ENCODE assay signal across 20 cellular contexts in genomic region chr14:57974896-57975295, GRCh38.
"Had no signal": no experiment of that assay in that cellular context is flagged by ENCODE, and none has a peak within 500 bp of the region (broad histone marks: within the 10 kb centered on the region; RNA-seq: fewer than 3 reads in every experiment).

No MANE protein-coding gene starts in this region.

- ATAC-seq: foreskin keratinocyte; left colon; mucosa of descending colon; naive thymus-derived CD8-positive, alpha-beta T cell; psoas muscle; sciatic nerve; stimulated activated memory B cell treated with anti-CD40 and anti-IgM and Interleukin-4, amounts not matched to agents 10 μg/mL and 1 μg/mL and 100 μg/mL, for 72 hours had no signal

- DNase-seq: effector memory CD4-positive, alpha-beta T cell; foreskin keratinocyte; kidney; left colon; mucosa of descending colon; naive thymus-derived CD8-positive, alpha-beta T cell; psoas muscle; spleen; stimulated activated CD4-positive, alpha-beta T cell treated with anti-CD3 and anti-CD28 coated beads, Interleukin-15, amount 100 ng/mL, for 24 hours; stimulated activated CD4-positive, alpha-beta T cell treated with anti-CD3 and anti-CD28 coated beads, Interleukin-1b, Interleukin-23, amount 100 ng/mL, for 48 hours; stimulated activated CD4-positive, alpha-beta T cell treated with anti-CD3 and anti-CD28 coated beads, Interleukin-4, amount 100 ng/mL, for 24 hours; tibial artery; upper lobe of left lung; uterus had no signal

- H3K27ac Mint-ChIP-seq: naive thymus-derived CD8-positive, alpha-beta T cell; stimulated activated memory B cell treated with anti-CD40 and anti-IgM and Interleukin-4, amounts not matched to agents 10 μg/mL and 1 μg/mL and 100 μg/mL, for 72 hours; stimulated activated naive CD8-positive, alpha-beta T cell treated with anti-CD3 and anti-CD28 coated beads, Interleukin-15, Interleukin-2, amounts not matched to agents 100 ng/mL and 50 ng/mL, for 24 hours had no signal

- H3K27me3 ChIP-seq: neutrophil, tibial artery, upper lobe of left lung, uterus had no signal

- H3K9me3 Mint-ChIP-seq: stimulated activated memory B cell treated with anti-CD40 and anti-IgM and Interleukin-4, amounts not matched to agents 10 μg/mL and 1 μg/mL and 100 μg/mL, for 72 hours; stimulated activated naive CD8-positive, alpha-beta T cell treated with anti-CD3 and anti-CD28 coated beads, Interleukin-15, Interleukin-2, amounts not matched to agents 100 ng/mL and 50 ng/mL, for 24 hours had no signal

- H3K36me3 Mint-ChIP-seq: naive thymus-derived CD8-positive, alpha-beta T cell; stimulated activated memory B cell treated with anti-CD40 and anti-IgM and Interleukin-4, amounts not matched to agents 10 μg/mL and 1 μg/mL and 100 μg/mL, for 72 hours had no signal

- H3K4me3 Mint-ChIP-seq: naive thymus-derived CD8-positive, alpha-beta T cell; stimulated activated memory B cell treated with anti-CD40 and anti-IgM and Interleukin-4, amounts not matched to agents 10 μg/mL and 1 μg/mL and 100 μg/mL, for 72 hours; stimulated activated naive CD8-positive, alpha-beta T cell treated with anti-CD3 and anti-CD28 coated beads, Interleukin-15, Interleukin-2, amounts not matched to agents 100 ng/mL and 50 ng/mL, for 24 hours had no signal

- H3K4me1 ChIP-seq: foreskin keratinocyte, psoas muscle, spleen, upper lobe of left lung, uterus had no signal

- H3K9me3 ChIP-seq: mucosa of descending colon, neutrophil, psoas muscle, spleen, tibial artery, upper lobe of left lung, uterus had no signal

- H3K27ac ChIP-seq: epithelial cell of prostate, foreskin keratinocyte, neutrophil, psoas muscle, spleen, tibial artery, upper lobe of left lung, uterus had no signal

- H3K4me1 Mint-ChIP-seq: naive thymus-derived CD8-positive, alpha-beta T cell; stimulated activated memory B cell treated with anti-CD40 and anti-IgM and Interleukin-4, amounts not matched to agents 10 μg/mL and 1 μg/mL and 100 μg/mL, for 72 hours had no signal

- H3K27me3 Mint-ChIP-seq: stimulated activated memory B cell treated with anti-CD40 and anti-IgM and Interleukin-4, amounts not matched to agents 10 μg/mL and 1 μg/mL and 100 μg/mL, for 72 hours; stimulated activated naive CD8-positive, alpha-beta T cell treated with anti-CD3 and anti-CD28 coated beads, Interleukin-15, Interleukin-2, amounts not matched to agents 100 ng/mL and 50 ng/mL, for 24 hours had no signal

- FAIRE-seq: endometrium, kidney had no signal

- H3K36me3 ChIP-seq: neutrophil, spleen, tibial artery, upper lobe of left lung, uterus had no signal

- H3K4me3 ChIP-seq: mucosa of descending colon, psoas muscle, spleen, tibial artery, upper lobe of left lung, uterus had no signal
